In genomic region chr10:100182908-100183307, GRCh38 we compare ENCODE assay signal across 18 cellular contexts. TPM values are rescaled to one million over a fixed set of nuclear protein-coding genes. Genes with fewer than 3 reads are reported as not detected.
DNase-seq lines count a peak whose midpoint lies in the region; ATAC-seq and TF ChIP-seq lines count a peak whose summit lies in the region.
"Had no signal": no experiment of that assay in that cellular context is flagged by ENCODE, and none has a peak within 500 bp of the region (broad histone marks: within the 10 kb centered on the region; RNA-seq: fewer than 3 reads in every experiment).

No MANE protein-coding gene starts in this region.

- H3F3A ChIP-seq in Loucy (ENCODE audit: low read depth), result no peaks in the 10 kb centered on the region; the same call in 1 of the 2 replicates

- peak overlapping the region; percentile 97 for H3K4me2 ChIP-seq in Loucy (ENCODE audit: low read depth, low read length, poor library complexity, severe bottlenecking)

- H3K36me3 ChIP-seq in Loucy (ENCODE audit: insufficient read depth, low read length), result peaks cover 13% of the 10 kb centered on the region
- H3K36me3 ChIP-seq: ovary had no signal

- peaks cover 68% of the 10 kb centered on the region for H3K4me1 ChIP-seq in Loucy (ENCODE audit: insufficient read depth, low read length, poor library complexity, severe bottlenecking)

- H3K9me3 Mint-ChIP-seq in CD14-positive monocyte (no peaks in the 10 kb centered on the region), brain (no peaks in the 10 kb centered on the region), naive B cell (no peaks in the 10 kb centered on the region)
- H3K9me3 Mint-ChIP-seq: stimulated activated memory B cell treated with anti-CD40 and anti-IgM and Interleukin-4, amounts not matched to agents 10 μg/mL and 1 μg/mL and 100 μg/mL, for 72 hours; T-cell had no signal

- intact Hi-C loops in CD14-positive monocyte (cut with micrococcal nuclease), result loop anchor here (10.0 kb wide), 2 partner anchors 82 to 102 kb away; partner anchors contain the start of genes BLOC1S2 (in 1 of the 2) and CWF19L1 (in 1 of the 2)

- H3K4me3 Mint-ChIP-seq in CD14-positive monocyte, result peak overlapping the region in 1 of 2 donors; percentile 73
- H3K4me3 Mint-ChIP-seq in brain, result peak overlapping the region; percentile 0 to 98 (median 20)
- H3K4me3 Mint-ChIP-seq in naive B cell, result peak overlapping the region in 1 of 8 donors; percentile 35
- H3K4me3 Mint-ChIP-seq: stimulated activated memory B cell treated with anti-CD40 and anti-IgM and Interleukin-4, amounts not matched to agents 10 μg/mL and 1 μg/mL and 100 μg/mL, for 72 hours; T-cell had no signal

- peak overlapping the region; percentile 96 to 99 (median 98) for H3K27ac Mint-ChIP-seq in CD14-positive monocyte
- peak overlapping the region in 3 of 5 experiments; percentile 22 to 98 (median 30) for H3K27ac Mint-ChIP-seq in brain
- peak overlapping the region; percentile 2 to 82 (median 42) for H3K27ac Mint-ChIP-seq in naive B cell
- H3K27ac Mint-ChIP-seq: stimulated activated memory B cell treated with anti-CD40 and anti-IgM and Interleukin-4, amounts not matched to agents 10 μg/mL and 1 μg/mL and 100 μg/mL, for 72 hours had no signal

- H4K20me1 ChIP-seq in Loucy (ENCODE audit: insufficient read depth, low read length, poor library complexity, severe bottlenecking), result peaks cover 73% of the 10 kb centered on the region

- TF ChIP-seq CTCF in CD14-positive monocyte (IDR thresholded peaks at IDR 0.05) (no peak), Loucy (conservative IDR thresholded peaks at IDR 0.05; ENCODE audit: low read length) (no peak), brain (conservative IDR thresholded peaks at IDR 0.05) (no peak)

- DNase-seq in CD14-positive monocyte (ENCODE audit: low spot score) (no peak), naive B cell (no peak), NCI-H2081 (lab: John Stamatoyannopoulos, UW) (no peak), COR-L47 (lab: John Stamatoyannopoulos, UW) (no peak), HuH-7 (ENCODE audit: low spot score) (no peak)
- DNase-seq: activated CD4-positive, CD25-positive, alpha-beta regulatory T cell treated with anti-CD3 and anti-CD28 coated beads, Interleukin-2, amount 50 U/mL, for 72 hours; activated CD8-positive, alpha-beta memory T cell treated with anti-CD3 and anti-CD28 coated beads, Interleukin-2, amount 50 U/mL, for 48 hours; DMS79 treated with DMSO at 0.1 percent for 48 hours; GOT3; NCI-H1694; ovary; RPMI8226; T-cell had no signal

- H2AFZ ChIP-seq in Loucy (ENCODE audit: low read length), result no peak overlapping the region

- H3K79me2 ChIP-seq in Loucy (ENCODE audit: insufficient read depth, low read length), result peaks cover 95% of the 10 kb centered on the region

- H3K27me3 Mint-ChIP-seq in CD14-positive monocyte (ENCODE audit: low read depth in 3 of 3), result no peaks in the 10 kb centered on the region
- H3K27me3 Mint-ChIP-seq in brain, result peaks cover 14% of the 10 kb centered on the region
- H3K27me3 Mint-ChIP-seq in naive B cell, result no peaks in the 10 kb centered on the region
- H3K27me3 Mint-ChIP-seq: stimulated activated memory B cell treated with anti-CD40 and anti-IgM and Interleukin-4, amounts not matched to agents 10 μg/mL and 1 μg/mL and 100 μg/mL, for 72 hours; T-cell had no signal

- ATAC-seq in naive B cell (ENCODE audit: low read depth in 2 of 2), result no peak
- no peak for ATAC-seq in GM19035 (IDR thresholded peaks at IDR 0.05; ENCODE audit: unreplicated experiment)
- ATAC-seq: gastroesophageal sphincter; stimulated activated memory B cell treated with anti-CD40 and anti-IgM and Interleukin-4, amounts not matched to agents 10 μg/mL and 1 μg/mL and 100 μg/mL, for 72 hours; T-cell had no signal

- H3K4me3 ChIP-seq in Loucy (ENCODE audit: low read length, poor library complexity, severe bottlenecking), result peak overlapping the region; percentile 87
- H3K4me3 ChIP-seq: gastroesophageal sphincter, ovary had no signal

- H3K36me3 Mint-ChIP-seq in CD14-positive monocyte (peaks cover 16 to 24% of the 10 kb centered on the region in 2 donors), brain (peaks cover 32% of the 10 kb centered on the region), naive B cell (peaks cover 1 to 8% of the 10 kb centered on the region in 2 donors)

- H3K4me1 Mint-ChIP-seq in CD14-positive monocyte (peaks cover 74% of the 10 kb centered on the region), brain (peaks cover 52% of the 10 kb centered on the region), naive B cell (peaks cover 36 to 46% (median 40%) of the 10 kb centered on the region in 3 donors)

- H3K27me3 ChIP-seq in Loucy (ENCODE audit: insufficient read depth, low read length, poor library complexity, severe bottlenecking), result no peaks in the 10 kb centered on the region
- H3K27me3 ChIP-seq: gastroesophageal sphincter, ovary had no signal

- H3K9me3 ChIP-seq in Loucy (ENCODE audit: insufficient read depth, low read depth, low read length), result no peaks in the 10 kb centered on the region
- H3K9me3 ChIP-seq: gastroesophageal sphincter, ovary had no signal

- H3K9ac ChIP-seq in Loucy (ENCODE audit: low read depth, low read length, poor library complexity, severe bottlenecking), result peak overlapping the region; percentile 93

- H3K9me2 ChIP-seq in Loucy (replicated peaks; ENCODE audit: low read depth, low read length), result no peaks in the 10 kb centered on the region

RNA-seq across cellular contexts. Expression of gene ERLIN1, which starts 2.9 kb away (rescaled TPM):
- 10 to 100 TPM; 18.7 to 31.4 TPM for polyA plus RNA-seq in CD14-positive monocyte
- polyA plus RNA-seq in brain (ENCODE audit: insufficient read depth, low read depth, low replicate concordance), result 12.0 TPM
- 10 to 100 TPM in 2 of 6 donors, 1 to 10 TPM in 4; 3.4 to 14.6 (median 9.8) TPM for polyA plus RNA-seq in naive B cell (ENCODE audit: low read depth in 6 of 6)

RNA-seq across cellular contexts. Expression of gene CHUK, which starts 46.5 kb away (rescaled TPM):
- 10 to 100 TPM; 14.3 to 16.5 TPM for polyA plus RNA-seq in CD14-positive monocyte
- 9.2 TPM for polyA plus RNA-seq in brain (ENCODE audit: insufficient read depth, low read depth, low replicate concordance)
- 10 to 100 TPM in 4 of 6 donors, 1 to 10 TPM in 2; 7.5 to 15.5 (median 12.4) TPM for polyA plus RNA-seq in naive B cell (ENCODE audit: low read depth in 6 of 6)

Comparison
In these comparisons a context has a peak if more than half of its experiments do, and no peak if none do; other contexts are left out.
1. H3K27ac Mint-ChIP-seq: peak in every context shown above with its lines; median percentile 98 in CD14-positive monocyte; 42 in naive B cell; 30 in brain.